Comparison of ENCODE assay signal across 23 cellular contexts in the genomic region with DNA sequence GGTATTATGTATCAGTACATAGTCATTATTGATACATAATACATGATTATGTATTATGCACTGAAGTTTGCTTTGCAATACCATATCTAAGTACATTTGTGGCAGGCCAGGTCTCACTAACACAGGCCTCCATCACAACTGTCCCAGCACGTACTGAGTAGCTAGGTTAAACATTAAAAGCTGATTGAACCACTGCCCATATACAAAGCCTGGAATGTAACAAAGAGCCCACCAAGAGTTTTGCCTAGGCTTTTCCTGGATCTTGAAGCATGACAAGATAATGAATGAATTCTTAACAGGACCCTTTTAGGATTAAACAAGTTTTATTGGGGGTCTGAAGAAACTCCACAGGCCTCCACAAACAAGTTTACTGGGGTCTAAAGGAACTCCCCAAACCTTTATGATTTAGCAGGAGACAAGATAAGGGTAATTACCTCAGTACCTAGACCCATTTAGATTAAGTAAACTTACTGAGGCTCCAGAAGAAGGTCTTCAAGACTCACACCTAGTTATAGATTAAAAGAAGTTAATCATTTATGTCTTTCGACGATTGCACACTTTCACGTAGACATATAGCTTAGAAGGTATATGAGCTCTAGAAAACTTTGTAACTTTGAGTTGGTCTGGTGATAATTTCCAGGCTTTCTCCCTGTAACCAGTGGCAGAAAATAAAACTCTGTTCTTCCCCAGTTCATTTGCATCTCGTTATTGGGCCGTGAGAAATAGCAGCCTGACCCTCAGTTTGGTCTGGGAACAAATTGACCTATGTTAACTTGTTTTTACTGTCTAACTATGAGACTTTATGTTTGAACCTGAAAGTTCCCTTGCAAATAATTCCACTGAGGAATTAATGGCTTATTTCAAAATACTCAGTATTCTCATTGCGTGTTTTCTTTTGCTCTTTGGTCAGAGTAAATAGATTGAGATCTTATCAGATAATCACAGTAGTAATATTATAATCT.
DNase-seq lines count a peak whose midpoint lies in the region; TF ChIP-seq lines count a peak whose summit lies in the region.
"Had no signal": no experiment of that assay in that cellular context is flagged by ENCODE, and none has a peak within 500 bp of the region (broad histone marks: within the 10 kb centered on the region; RNA-seq: fewer than 3 reads in every experiment).

No MANE protein-coding gene starts in this region.

- H3K36me3 ChIP-seq in HUES48 (ENCODE audit: control insufficient read depth, insufficient read depth, low read length), result no peaks in the 10 kb centered on the region
- H3K36me3 ChIP-seq: BLaER1, HAP-1, left ventricle myocardium inferior, sigmoid colon, stomach, thyroid gland had no signal

- DNase-seq in Caki2 (ENCODE audit: low read depth) (peak; percentile 69), fibroblast of villous mesenchyme (ENCODE audit: low read depth) (peak; percentile 58), progenitor cell of endocrine pancreas (ENCODE audit: low spot score, unreplicated experiment) (no peak), NCI-H1092 treated with DMSO at 0.1 percent for 48 hours (lab: John Stamatoyannopoulos, UW) (no peak), substantia nigra (lab: John Stamatoyannopoulos, UW) (no peak)
- no peak for DNase-seq in effector CD4-positive, alpha-beta T cell
- DNase-seq: activated CD4-positive, alpha-beta T cell treated with anti-CD3 and anti-CD28 coated beads, Interleukin-2, amount 10 ng/mL, durations not matched to agents 24 days and 14 days; activated effector memory CD4-positive, alpha-beta T cell treated with anti-CD3 and anti-CD28 coated beads, Interleukin-2, amount 50 U/mL, for 16 hours; DMS79 treated with DMSO at 0.1 percent for 48 hours; GF-D8; left ventricle myocardium inferior; NCI-H1694; NCI-H446; sigmoid colon; stimulated activated CD4-positive, alpha-beta T cell treated with anti-CD3 and anti-CD28 coated beads, Interleukin-4, amount 100 ng/mL, for 1 hour; stomach; thyroid gland had no signal

- no peak overlapping the region for H3K9ac ChIP-seq in HUES48 (ENCODE audit: low read depth, low read length)
- H3K9ac ChIP-seq: BLaER1 had no signal

- no peaks in the 10 kb centered on the region for H3K9me3 ChIP-seq in HUES48 (ENCODE audit: control insufficient read depth, insufficient read depth, low read length)
- H3K9me3 ChIP-seq: BLaER1, HAP-1, left ventricle myocardium inferior, sigmoid colon, stomach, thyroid gland had no signal

- peak overlapping the region; percentile 32 for H3K27ac ChIP-seq in HUES48 (ENCODE audit: low read depth, low read length)
- H3K27ac ChIP-seq in substantia nigra (ENCODE audit: low read depth, low read length, poor library complexity, severe bottlenecking), result no peak overlapping the region
- H3K27ac ChIP-seq: BLaER1, left ventricle myocardium inferior, sigmoid colon, stomach, thyroid gland had no signal

- no peaks in the 10 kb centered on the region for H3K27me3 Mint-ChIP-seq in progenitor cell of endocrine pancreas
- H3K27me3 Mint-ChIP-seq: activated CD4-positive, alpha-beta T cell treated with anti-CD3 and anti-CD28 coated beads, Interleukin-2, amount 10 ng/mL, durations not matched to agents 24 days and 14 days; activated naive CD8-positive, alpha-beta T cell; IgD-negative memory B cell had no signal

- no peak overlapping the region for H3K4me3 ChIP-seq in HUES48 (ENCODE audit: low read depth, low read length)
- H3K4me3 ChIP-seq in fibroblast of villous mesenchyme (ENCODE audit: low read depth, low read length), result no peak overlapping the region
- H3K4me3 ChIP-seq: BLaER1, HAP-1, left ventricle myocardium inferior, sigmoid colon, stomach, thyroid gland had no signal

- no peak overlapping the region for H3K4me3 Mint-ChIP-seq in progenitor cell of endocrine pancreas (ENCODE audit: low read depth)
- H3K4me3 Mint-ChIP-seq: activated CD4-positive, alpha-beta T cell treated with anti-CD3 and anti-CD28 coated beads, Interleukin-2, amount 10 ng/mL, durations not matched to agents 24 days and 14 days; activated naive CD8-positive, alpha-beta T cell; IgD-negative memory B cell; WTC11 had no signal

- H3K4me1 ChIP-seq in HUES48 (ENCODE audit: control insufficient read depth, insufficient read depth, low read length), result peaks cover 25% of the 10 kb centered on the region
- H3K4me1 ChIP-seq: BLaER1, left ventricle myocardium inferior, sigmoid colon, stomach, thyroid gland had no signal

- peak overlapping the region; percentile 95 for H3K27ac Mint-ChIP-seq in progenitor cell of endocrine pancreas
- H3K27ac Mint-ChIP-seq: activated CD4-positive, alpha-beta T cell treated with anti-CD3 and anti-CD28 coated beads, Interleukin-2, amount 10 ng/mL, durations not matched to agents 24 days and 14 days; activated naive CD8-positive, alpha-beta T cell; IgD-negative memory B cell; WTC11 had no signal

- no peak for TF ChIP-seq CTCF in fibroblast of villous mesenchyme (IDR thresholded peaks at IDR 0.05; ENCODE audit: insufficient read depth, low read depth, low read length)
- TF ChIP-seq CTCF in progenitor cell of endocrine pancreas (IDR thresholded peaks at IDR 0.05; ENCODE audit: unreplicated experiment), result no peak

- in situ Hi-C loops in Caki2 (cut with HindIII; ENCODE audit: low pct_unique_long_range_greater_than_20kb, low sequenced_read_pairs), result no loop called here

- H3K4me1 Mint-ChIP-seq in progenitor cell of endocrine pancreas (ENCODE audit: low read depth), result peaks cover 34% of the 10 kb centered on the region
- H3K4me1 Mint-ChIP-seq: IgD-negative memory B cell had no signal

- no peaks in the 10 kb centered on the region; the same call in 1 of the 2 replicates for H3K27me3 ChIP-seq in HUES48 (ENCODE audit: control insufficient read depth, insufficient read depth, low read length)
- H3K27me3 ChIP-seq: BLaER1, sigmoid colon, stomach, thyroid gland had no signal

- H3K36me3 Mint-ChIP-seq in progenitor cell of endocrine pancreas (ENCODE audit: insufficient read depth), result no peaks in the 10 kb centered on the region
- H3K36me3 Mint-ChIP-seq: activated naive CD8-positive, alpha-beta T cell; IgD-negative memory B cell; WTC11 had no signal

- H3K9me3 Mint-ChIP-seq in progenitor cell of endocrine pancreas (ENCODE audit: low read depth), result peaks cover 8% of the 10 kb centered on the region
- H3K9me3 Mint-ChIP-seq: IgD-negative memory B cell, WTC11 had no signal

Comparison
In these comparisons a context has a peak if more than half of its experiments do, and no peak if none do; other contexts are left out.
1. DNase-seq: peak in Caki2 (single experiment) and fibroblast of villous mesenchyme (single experiment); none in progenitor cell of endocrine pancreas (single experiment), effector CD4-positive, alpha-beta T cell (single experiment), NCI-H1092 treated with DMSO at 0.1 percent for 48 hours (single experiment) and substantia nigra (0 of 49).